In genomic region chr9:2838356-2838983, GRCh38 we compare ENCODE assay signal across 10 cellular contexts. TPM values are rescaled to one million over a fixed set of nuclear protein-coding genes. Genes with fewer than 3 reads are reported as not detected.
DNase-seq lines count a peak whose midpoint lies in the region; ATAC-seq and TF ChIP-seq lines count a peak whose summit lies in the region.
"Had no signal": no experiment of that assay in that cellular context is flagged by ENCODE, and none has a peak within 500 bp of the region (broad histone marks: within the 10 kb centered on the region; RNA-seq: fewer than 3 reads in every experiment).

No MANE protein-coding gene starts in this region.

- H3K27me3 ChIP-seq in right atrium auricular region (no peaks in the 10 kb centered on the region), stomach (no peaks in the 10 kb centered on the region)

- H3K4me3 Mint-ChIP-seq in WTC11: no peak overlapping the region

- peaks cover 7% of the 10 kb centered on the region for H3K4me1 Mint-ChIP-seq in WTC11

- POLR2A ChIA-PET in WTC11 (lab: Charles Lee) (no interaction called here), GM10248 (lab: Yijun Ruan, JAX) (no interaction called here)

- DNase-seq in G401 (ENCODE audit: low spot score) (peak; percentile 10), WTC11 (ENCODE audit: low spot score) (no peak), right atrium auricular region (ENCODE audit: low spot score) (no peak), stomach (no peak), GM10248 (ENCODE audit: extremely low spot score) (no peak), NCI-H2081 treated with DMSO at 0.1 percent for 48 hours (lab: John Stamatoyannopoulos, UW) (no peak), SKM-1 (lab: John Stamatoyannopoulos, UW; ENCODE audit: unreplicated experiment) (no peak)
- DNase-seq: central memory CD4-positive, alpha-beta T cell; islet precursor cell had no signal

- CTCF ChIA-PET in WTC11 (lab: Charles Lee): no interaction called here
- CTCF ChIA-PET in GM10248 (lab: Yijun Ruan, JAX): interaction anchor here (1.3 to 2.0 kb wide), 3 partner anchors 9 to 396 kb away, joined by 3 to 9 read pairs (median 3); no protein-coding TSS in a partner anchor

- TF ChIP-seq CTCF in WTC11 (IDR thresholded peaks at IDR 0.05) (no peak), right atrium auricular region (IDR thresholded peaks at IDR 0.05) (no peak), stomach (IDR thresholded peaks at IDR 0.05) (no peak), GM10248 (IDR thresholded peaks at IDR 0.05; ENCODE audit: control extremely low read depth, extremely low read depth, low read depth, missing control alignments) (no peak)

- H3K36me3 ChIP-seq in right atrium auricular region (peaks cover 24% of the 10 kb centered on the region), stomach (peaks cover 0 to 38% (median 38%) of the 10 kb centered on the region in 4 donors)

- no peak for ATAC-seq in WTC11
- ATAC-seq: activated CD4-positive, CD25-positive, alpha-beta regulatory T cell treated with anti-CD3 and anti-CD28 coated beads, Interleukin-2, amount 50 U/mL, for 24 hours had no signal

- peak overlapping the region; percentile 55 for H3K27ac Mint-ChIP-seq in WTC11

- 12 to 19% (median 15%) methylated on average over 2 of the region's 2 CpGs for WGBS in stomach, 5 donors

- H3K4me1 ChIP-seq in right atrium auricular region (peaks cover 0 to 44% of the 10 kb centered on the region in 2 donors), stomach (peaks cover 38 to 58% (median 49%) of the 10 kb centered on the region in 4 donors)

- no peaks in the 10 kb centered on the region for H3K9me3 ChIP-seq in right atrium auricular region
- no peaks in the 10 kb centered on the region for H3K9me3 ChIP-seq in stomach

- H3K4me3 ChIP-seq in right atrium auricular region (peak overlapping the region in 1 of 2 donors; percentile 22), stomach (peak overlapping the region in 3 of 4 donors; percentile 3 to 23 (median 22))

- in situ Hi-C loops in G401 (cut with HindIII; ENCODE audit: low sequenced_read_pairs): no loop called here

- no peaks in the 10 kb centered on the region for H3K9me3 Mint-ChIP-seq in WTC11

- H3K27me3 Mint-ChIP-seq in WTC11 (ENCODE audit: low read depth): no peaks in the 10 kb centered on the region

- peaks cover 34% of the 10 kb centered on the region for H3K36me3 Mint-ChIP-seq in WTC11

- no peak for TF ChIP-seq EP300 in stomach (IDR thresholded peaks at IDR 0.05)

- TF ChIP-seq POLR2A in stomach (IDR thresholded peaks at IDR 0.05): no peak

- intact Hi-C loops in stomach (cut with DNase I; ENCODE audit: low total_unique reads): no loop called here

- H3K27ac ChIP-seq in right atrium auricular region (peak overlapping the region; percentile 21 to 56), stomach (peak overlapping the region in 3 of 5 donors; percentile 43 to 75 (median 52))

TF ChIP-seq in WTC11, 78 proteins besides CTCF, POLR2A, EP300 and RAD21:
- TF ChIP-seq RELA (CRISPR knock-in tag; IDR thresholded peaks at IDR 0.05; ENCODE audit: borderline replicate concordance) (no peak), TP53 (CRISPR knock-in tag; IDR thresholded peaks at IDR 0.05) (no peak), ZBTB21 (CRISPR knock-in tag; IDR thresholded peaks at IDR 0.05; ENCODE audit: borderline replicate concordance) (no peak), TCF7 (CRISPR knock-in tag; IDR thresholded peaks at IDR 0.05; ENCODE audit: low read depth) (no peak), ZNF121 (CRISPR knock-in tag; IDR thresholded peaks at IDR 0.05) (no peak), MAX (CRISPR knock-in tag; IDR thresholded peaks at IDR 0.05) (no peak), FOXP1 (CRISPR knock-in tag; IDR thresholded peaks at IDR 0.05; ENCODE audit: borderline replicate concordance) (no peak), NFATC4 (CRISPR knock-in tag; IDR thresholded peaks at IDR 0.05) (no peak)

RNA-seq across cellular contexts. Expression of gene PUM3, which starts 5.4 kb away (rescaled TPM):
- 41.2 and 64.6 TPM in 2 replicates for total RNA-seq in G401 (2014; rRNA removed; shearing (Covaris generic))
- total RNA-seq in WTC11 (2021): 69.1 to 86.6 TPM (median 76.3 TPM) in 3 replicates
- total RNA-seq in right atrium auricular region: 10 to 100 TPM; 13.5 to 14.3 TPM
- 10 to 100 TPM; 25.1 to 79.5 (median 51.3) TPM for total RNA-seq in stomach
- polyA plus RNA-seq in stomach: 10 to 100 TPM; 17.9 to 33.7 (median 24.4) TPM
